In genomic region chr2:25089605-25090424, GRCh38 we compare ENCODE assay signal across 15 cellular contexts.
"Had no signal": no experiment of that assay in that cellular context is flagged by ENCODE, and none has a peak within 500 bp of the region (broad histone marks: within the 10 kb centered on the region; RNA-seq: fewer than 3 reads in every experiment).

No MANE protein-coding gene starts in this region.

- FAIRE-seq: endometrium had no signal

- H3K4me3 ChIP-seq: body of pancreas, esophagus muscularis mucosa, lung, skin epidermis had no signal

- H3K27ac Mint-ChIP-seq: activated naive CD4-positive, alpha-beta T cell treated with anti-CD3 and anti-CD28 coated beads, Interleukin-2, amount 50 U/mL, for 24 hours; stimulated activated memory B cell treated with anti-CD40 and anti-IgM and Interleukin-4, amounts not matched to agents 10 μg/mL and 1 μg/mL and 100 μg/mL, for 72 hours; type B pancreatic cell had no signal

- H3K27me3 ChIP-seq: body of pancreas, esophagus muscularis mucosa, neutrophil had no signal

- H3K36me3 ChIP-seq: neutrophil had no signal

- H3K9me3 Mint-ChIP-seq: activated naive CD4-positive, alpha-beta T cell treated with anti-CD3 and anti-CD28 coated beads, Interleukin-2, amount 50 U/mL, for 24 hours; naive B cell; stimulated activated memory B cell treated with anti-CD40 and anti-IgM and Interleukin-4, amounts not matched to agents 10 μg/mL and 1 μg/mL and 100 μg/mL, for 72 hours; type B pancreatic cell had no signal

- H3K9me3 ChIP-seq: body of pancreas, esophagus muscularis mucosa, neutrophil had no signal

- H3K4me3 Mint-ChIP-seq: activated naive CD4-positive, alpha-beta T cell treated with anti-CD3 and anti-CD28 coated beads, Interleukin-2, amount 50 U/mL, for 24 hours; naive B cell; stimulated activated memory B cell treated with anti-CD40 and anti-IgM and Interleukin-4, amounts not matched to agents 10 μg/mL and 1 μg/mL and 100 μg/mL, for 72 hours; type B pancreatic cell had no signal

- H3K4me1 ChIP-seq: body of pancreas had no signal

- DNase-seq: activated CD4-positive, alpha-beta T cell treated with anti-CD3 and anti-CD28 coated beads, Interleukin-2, amount 50 U/mL, for 4 hours; activated CD4-positive, CD25-positive, alpha-beta regulatory T cell treated with anti-CD3 and anti-CD28 coated beads, Interleukin-2, amount 50 U/mL, for 72 hours; activated T-cell treated with anti-CD3 and anti-CD28 coated beads, Interleukin-2, amount 50 U/mL, for 1 hour; foreskin fibroblast; kidney glomerular epithelial cell; naive B cell had no signal

- ATAC-seq: body of pancreas had no signal

- H3K4me1 Mint-ChIP-seq: activated naive CD4-positive, alpha-beta T cell treated with anti-CD3 and anti-CD28 coated beads, Interleukin-2, amount 50 U/mL, for 24 hours; naive B cell; stimulated activated memory B cell treated with anti-CD40 and anti-IgM and Interleukin-4, amounts not matched to agents 10 μg/mL and 1 μg/mL and 100 μg/mL, for 72 hours had no signal

- H3K27me3 Mint-ChIP-seq: activated naive CD4-positive, alpha-beta T cell treated with anti-CD3 and anti-CD28 coated beads, Interleukin-2, amount 50 U/mL, for 24 hours; type B pancreatic cell had no signal

- H3K27ac ChIP-seq: body of pancreas, esophagus muscularis mucosa, neutrophil had no signal

- H3K36me3 Mint-ChIP-seq: activated naive CD4-positive, alpha-beta T cell treated with anti-CD3 and anti-CD28 coated beads, Interleukin-2, amount 50 U/mL, for 24 hours; naive B cell; stimulated activated memory B cell treated with anti-CD40 and anti-IgM and Interleukin-4, amounts not matched to agents 10 μg/mL and 1 μg/mL and 100 μg/mL, for 72 hours had no signal
